13 cellular contexts compared by ENCODE assay signal in the genomic region with DNA sequence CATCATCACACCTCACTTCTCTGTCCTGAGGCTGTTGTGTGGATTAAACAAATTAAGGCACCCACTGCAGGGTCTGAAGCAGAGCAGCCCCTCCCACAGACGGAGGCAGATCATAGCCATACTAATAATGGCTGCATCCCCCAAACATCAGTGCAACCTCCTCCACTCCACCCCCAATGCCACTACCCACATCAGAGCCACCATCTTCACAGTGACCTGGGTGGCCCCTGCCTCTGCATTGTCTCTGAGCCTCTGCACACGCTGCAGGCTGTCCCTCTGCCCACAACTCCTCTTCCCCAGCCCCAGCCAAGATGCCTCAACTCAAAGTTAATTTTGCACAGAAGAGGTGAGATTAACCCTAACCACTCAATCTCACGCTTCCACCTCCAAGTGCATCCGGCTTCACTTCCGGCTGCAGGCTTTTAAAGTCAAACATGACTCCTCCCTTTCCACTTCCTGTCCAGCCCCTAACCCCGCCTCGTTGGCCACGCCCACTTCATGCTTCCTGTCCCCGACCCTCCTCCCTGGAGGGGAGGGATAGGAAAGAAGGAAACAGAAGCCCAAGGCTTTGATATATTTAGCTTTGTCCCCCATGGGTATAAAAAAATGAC. TPM values are rescaled to one million over a fixed set of nuclear protein-coding genes. Genes with fewer than 3 reads are reported as not detected.
DNase-seq lines count a peak whose midpoint lies in the region; ATAC-seq and TF ChIP-seq lines count a peak whose summit lies in the region.
"Had no signal": no experiment of that assay in that cellular context is flagged by ENCODE, and none has a peak within 500 bp of the region (broad histone marks: within the 10 kb centered on the region; RNA-seq: fewer than 3 reads in every experiment).

No MANE protein-coding gene starts in this region.

- H3K4me3 ChIP-seq in neuronal stem cell (ENCODE audit: low read length in 2 of 2) = no peak overlapping the region
- H3K4me3 ChIP-seq in mammary epithelial cell (replicated peaks in 1 of 3; ENCODE audit: insufficient read depth in 1 of 3, low read depth in 2 of 3, low read length in 3 of 3) = no peak overlapping the region
- H3K4me3 ChIP-seq: dorsolateral prefrontal cortex, thoracic aorta had no signal

- peaks cover 0 to 3% of the 10 kb centered on the region in 2 donors for H3K9me3 ChIP-seq in neuronal stem cell (replicated peaks in 1 of 2; ENCODE audit: control insufficient read depth in 2 of 2, insufficient read depth in 1 of 2, low read depth in 1 of 2, low read length in 2 of 2)
- peaks cover 24% of the 10 kb centered on the region for H3K9me3 ChIP-seq in mammary epithelial cell (replicated peaks; ENCODE audit: insufficient read depth, low read length)
- H3K9me3 ChIP-seq: thoracic aorta had no signal

- dilution Hi-C loops in mammary epithelial cell (cut with HindIII; ENCODE audit: low sequenced_read_pairs) = no loop called here

- no peaks in the 10 kb centered on the region for H4K20me1 ChIP-seq in mammary epithelial cell (ENCODE audit: insufficient read depth, low read length)

- CTCF ChIA-PET in activated CD8-positive, alpha-beta memory T cell treated with anti-CD3 and anti-CD28 coated beads, Interleukin-2, amount 10 ng/mL, durations not matched to agents 7 days and 5 days (lab: Charles Lee) = interaction anchor here (0.5 to 8.5 kb wide), 4 partner anchors 21 to 722 kb away, joined by 3 to 104 read pairs (median 14); partner anchors contain the start of gene JAKMIP1
- CTCF ChIA-PET in mammary epithelial cell (lab: Charles Lee; ENCODE audit: low non-redundant PET) = no interaction called here

- ATAC-seq in activated CD8-positive, alpha-beta memory T cell treated with anti-CD3 and anti-CD28 coated beads, Interleukin-2, amount 10 ng/mL, durations not matched to agents 7 days and 5 days = peak; percentile 10
- ATAC-seq in HG03175 (IDR thresholded peaks at IDR 0.05; ENCODE audit: unreplicated experiment) = no peak

- no peaks in the 10 kb centered on the region for H3K36me3 ChIP-seq in neuronal stem cell (replicated peaks in 1 of 2; ENCODE audit: control insufficient read depth in 2 of 2, insufficient read depth in 2 of 2, low read length in 2 of 2)
- no peaks in the 10 kb centered on the region for H3K36me3 ChIP-seq in mammary epithelial cell (ENCODE audit: insufficient read depth, low read length)
- H3K36me3 ChIP-seq: thoracic aorta had no signal

- peak overlapping the region; percentile 19 for H2AFZ ChIP-seq in neuronal stem cell (ENCODE audit: low read length)
- no peak overlapping the region for H2AFZ ChIP-seq in mammary epithelial cell (ENCODE audit: low read depth, low read length)

- no peak overlapping the region for H2BK15ac ChIP-seq in neuronal stem cell (ENCODE audit: low read length)

- intact Hi-C loops in mammary epithelial cell (cut with micrococcal nuclease) = no loop called here

- H3K27me3 ChIP-seq in neuronal stem cell (ENCODE audit: control insufficient read depth in 3 of 3, insufficient read depth in 3 of 3, low read depth in 1 of 3, low read length in 3 of 3) (peaks cover 0 to 2% (median 0%) of the 10 kb centered on the region in 3 experiments), mammary epithelial cell (ENCODE audit: insufficient read depth, low read length) (no peaks in the 10 kb centered on the region)
- H3K27me3 ChIP-seq: dorsolateral prefrontal cortex had no signal

- peak overlapping the region; percentile 98 for H3K27ac Mint-ChIP-seq in activated CD8-positive, alpha-beta memory T cell treated with anti-CD3 and anti-CD28 coated beads, Interleukin-2, amount 10 ng/mL, durations not matched to agents 7 days and 5 days
- H3K27ac Mint-ChIP-seq in type B pancreatic cell = no peak overlapping the region

- no peak overlapping the region for H2BK5ac ChIP-seq in neuronal stem cell (ENCODE audit: low read length)

- in situ Hi-C loops in mammary epithelial cell (cut with MboI; ENCODE audit: low sequenced_read_pairs in 2 of 2) = no loop called here

- peak overlapping the region; percentile 19 for H3K23ac ChIP-seq in neuronal stem cell (ENCODE audit: low read depth, low read length, poor library complexity)

- H3K36me3 Mint-ChIP-seq in activated CD8-positive, alpha-beta memory T cell treated with anti-CD3 and anti-CD28 coated beads, Interleukin-2, amount 10 ng/mL, durations not matched to agents 7 days and 5 days = peaks cover 87% of the 10 kb centered on the region
- H3K36me3 Mint-ChIP-seq in type B pancreatic cell = no peaks in the 10 kb centered on the region
- H3K36me3 Mint-ChIP-seq: naive B cell had no signal

- no peak overlapping the region for H3K4me2 ChIP-seq in neuronal stem cell (ENCODE audit: insufficient read depth, low read length, poor library complexity, severe bottlenecking)
- H3K4me2 ChIP-seq in mammary epithelial cell (ENCODE audit: insufficient read depth, low read depth, low read length) = no peak overlapping the region

- BruUV-seq in mammary epithelial cell (replicated peaks; lab: Mats Ljungman, UMichigan) = no TSS peak

- no peak overlapping the region for H4K91ac ChIP-seq in neuronal stem cell (ENCODE audit: low read depth, low read length, poor library complexity)

- H3K27ac ChIP-seq in neuronal stem cell (replicated peaks; ENCODE audit: low read length) = no peak overlapping the region
- no peak overlapping the region for H3K27ac ChIP-seq in mammary epithelial cell (ENCODE audit: insufficient read depth, low read depth, low read length)
- H3K27ac ChIP-seq: dorsolateral prefrontal cortex, thoracic aorta had no signal

- H3K79me2 ChIP-seq in mammary epithelial cell (ENCODE audit: insufficient read depth, low read length) = no peaks in the 10 kb centered on the region

- no peak overlapping the region for H2BK120ac ChIP-seq in neuronal stem cell (ENCODE audit: low read depth, low read length)

- H4K8ac ChIP-seq in neuronal stem cell (ENCODE audit: low read depth, low read length) = no peak overlapping the region

- H2BK12ac ChIP-seq in neuronal stem cell (ENCODE audit: low read length) = no peak overlapping the region

- peaks cover 3% of the 10 kb centered on the region for H3K9me3 Mint-ChIP-seq in activated CD8-positive, alpha-beta memory T cell treated with anti-CD3 and anti-CD28 coated beads, Interleukin-2, amount 10 ng/mL, durations not matched to agents 7 days and 5 days (ENCODE audit: low read depth)
- peaks cover 13% of the 10 kb centered on the region for H3K9me3 Mint-ChIP-seq in type B pancreatic cell

- peaks cover 91% of the 10 kb centered on the region for H3K4me1 Mint-ChIP-seq in activated CD8-positive, alpha-beta memory T cell treated with anti-CD3 and anti-CD28 coated beads, Interleukin-2, amount 10 ng/mL, durations not matched to agents 7 days and 5 days
- no peaks in the 10 kb centered on the region for H3K4me1 Mint-ChIP-seq in type B pancreatic cell (ENCODE audit: unreplicated experiment)
- H3K4me1 Mint-ChIP-seq: naive B cell had no signal

- no peak overlapping the region for H3K14ac ChIP-seq in neuronal stem cell (ENCODE audit: low read length)

- H3K4ac ChIP-seq in neuronal stem cell (ENCODE audit: low read length) = no peak overlapping the region

- WGBS in neuronal stem cell (ENCODE audit: extremely low coverage in 2 of 2, insufficient read length in 2 of 2, insufficient replicate concordance in 1 of 2), 2 donors = no CpG with 5 or more reads among the region's 9 CpGs
- 43% methylated on average over 8 of the region's 9 CpGs for WGBS in mammary epithelial cell (ENCODE audit: low coverage, missing lambda C conversion rate)

- H2AK5ac ChIP-seq in neuronal stem cell (ENCODE audit: low read depth, low read length) = no peak overlapping the region

- no peak overlapping the region for H3K9ac ChIP-seq in neuronal stem cell (ENCODE audit: low read depth, low read length, poor library complexity)
- H3K9ac ChIP-seq in mammary epithelial cell (ENCODE audit: insufficient read depth, low read length) = no peak overlapping the region

- no peaks in the 10 kb centered on the region for H3K27me3 Mint-ChIP-seq in activated CD8-positive, alpha-beta memory T cell treated with anti-CD3 and anti-CD28 coated beads, Interleukin-2, amount 10 ng/mL, durations not matched to agents 7 days and 5 days
- H3K27me3 Mint-ChIP-seq in type B pancreatic cell = peaks cover 3% of the 10 kb centered on the region

- H3K4me1 ChIP-seq in neuronal stem cell (ENCODE audit: control insufficient read depth in 2 of 2, insufficient read depth in 1 of 2, low read depth in 1 of 2, low read length in 2 of 2) (no peaks in the 10 kb centered on the region), mammary epithelial cell (ENCODE audit: insufficient read depth, low read length) (no peaks in the 10 kb centered on the region)

- no peak overlapping the region for H3K18ac ChIP-seq in neuronal stem cell (ENCODE audit: low read length)

- H3K79me1 ChIP-seq in neuronal stem cell (ENCODE audit: low read depth, low read length) = no peaks in the 10 kb centered on the region

- peak overlapping the region; percentile 63 for H3K4me3 Mint-ChIP-seq in activated CD8-positive, alpha-beta memory T cell treated with anti-CD3 and anti-CD28 coated beads, Interleukin-2, amount 10 ng/mL, durations not matched to agents 7 days and 5 days
- H3K4me3 Mint-ChIP-seq in type B pancreatic cell = no peak overlapping the region

- DNase-seq in NCI-H2029 (lab: John Stamatoyannopoulos, UW) = peak; percentile 34
- no peak for DNase-seq in NCI-H2029 treated with DMSO at 0.1 percent for 48 hours (lab: John Stamatoyannopoulos, UW)
- peak; percentile 18 for DNase-seq in HT1080 (ENCODE audit: low read depth)
- DNase-seq in activated CD8-positive, alpha-beta memory T cell treated with anti-CD3 and anti-CD28 coated beads, Interleukin-2, amount 10 ng/mL, durations not matched to agents 7 days and 5 days = peak; percentile 91
- no peak for DNase-seq in neuronal stem cell (ENCODE audit: low spot score)
- no peak for DNase-seq in type B pancreatic cell (ENCODE audit: extremely low spot score, unreplicated experiment)
- no peak for DNase-seq in mammary epithelial cell
- DNase-seq: IMR-90, naive B cell, NCI-H446 treated with DMSO at 0.1 percent for 48 hours had no signal

- no peak for TF ChIP-seq CTCF in type B pancreatic cell (conservative IDR thresholded peaks at IDR 0.05)
- TF ChIP-seq CTCF in mammary epithelial cell (conservative IDR thresholded peaks at IDR 0.05 in 1 of 2, IDR thresholded peaks at IDR 0.05 in 1 of 2; ENCODE audit: extremely low read depth in 1 of 2, insufficient read depth in 1 of 2, low read depth in 1 of 2, low read length in 2 of 2) = no peak

RNA-seq across cellular contexts. Expression of gene JAKMIP1, which starts 22.7 kb away (rescaled TPM):
- total RNA-seq in HT1080 (2014; rRNA removed; shearing (Covaris generic)) = 0.03 TPM in 1 of 2 replicates, not detected in the other
- not detected in 2 replicates for polyA plus RNA-seq in HT1080 (2015; cell fraction: cytosol; rRNA removed)
- not detected in 2 replicates for polyA plus RNA-seq in HT1080 (2015; cell fraction: nucleus; rRNA removed)
- 10 to 100 TPM; 41.7 to 57.8 TPM for total RNA-seq in activated CD8-positive, alpha-beta memory T cell treated with anti-CD3 and anti-CD28 coated beads, Interleukin-2, amount 10 ng/mL, durations not matched to agents 7 days and 5 days
- polyA plus RNA-seq in neuronal stem cell (2013, experiment 1 of 2) = 2.2 TPM
- 2.1 TPM for polyA plus RNA-seq in neuronal stem cell (2013, experiment 2 of 2)
- total RNA-seq in type B pancreatic cell (ENCODE audit: low replicate concordance) = 0.89 and 2.0 TPM in 2 replicates
- not detected for total RNA-seq in mammary epithelial cell
- polyA plus RNA-seq in mammary epithelial cell = not detected
- not detected for polyA minus RNA-seq in mammary epithelial cell
- total RNA-seq: IMR-90 had no signal
- polyA plus RNA-seq: IMR-90 had no signal

Comparison
In these comparisons a context has a peak if more than half of its experiments do, and no peak if none do; other contexts are left out.
1. DNase-seq: peak in NCI-H2029 (single experiment), HT1080 (single experiment) and activated CD8-positive, alpha-beta memory T cell treated with anti-CD3 and anti-CD28 coated beads, Interleukin-2, amount 10 ng/mL, durations not matched to agents 7 days and 5 days (single experiment); none in NCI-H2029 treated with DMSO at 0.1 percent for 48 hours (single experiment), neuronal stem cell (single experiment), type B pancreatic cell (single experiment) and mammary epithelial cell (single experiment).
2. RNA of gene JAKMIP1, which starts 22.7 kb away (total RNA-seq): 41.7 to 57.8 TPM in activated CD8-positive, alpha-beta memory T cell treated with anti-CD3 and anti-CD28 coated beads, Interleukin-2, amount 10 ng/mL, durations not matched to agents 7 days and 5 days; 0.89 to 2.0 TPM in type B pancreatic cell, 0.03 TPM in HT1080 and not detected in mammary epithelial cell; every median in the first group is over 10 times any median in the second.